8 cellular contexts compared by ENCODE assay signal in the genomic region with DNA sequence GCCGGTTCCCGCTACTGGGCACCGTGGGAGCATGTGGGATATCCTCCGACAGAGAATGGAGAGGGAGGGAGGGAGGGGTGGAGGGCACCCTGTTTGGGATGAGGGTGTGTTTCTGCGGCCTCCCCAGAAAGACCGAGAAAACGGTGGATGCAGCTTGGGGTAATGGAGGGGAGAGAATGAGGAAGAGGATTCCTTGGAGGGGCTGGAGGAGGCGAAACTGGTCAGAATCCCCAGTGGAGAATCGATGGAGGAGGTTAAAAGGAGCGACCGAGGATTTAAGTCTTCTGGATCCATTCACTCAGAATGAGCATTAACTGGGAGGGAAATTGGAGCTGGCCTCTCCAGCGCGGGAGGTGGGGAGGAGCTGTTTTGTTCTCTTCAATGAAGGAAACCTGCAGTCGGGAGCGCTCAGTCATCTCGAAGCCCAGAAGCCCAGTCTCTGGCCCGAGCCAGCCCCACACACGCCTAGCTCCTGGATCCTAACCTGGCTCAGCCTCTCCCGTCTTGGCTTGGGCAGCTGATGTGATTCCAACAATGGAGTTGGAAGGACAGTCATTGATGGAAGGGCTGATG. TPM values are rescaled to one million over a fixed set of nuclear protein-coding genes. Genes with fewer than 3 reads are reported as not detected.
A peak's percentile ranks its signal among the peaks of the same experiment; 100 is the strongest.
DNase-seq lines count a peak whose midpoint lies in the region; ATAC-seq and TF ChIP-seq lines count a peak whose summit lies in the region.

No MANE protein-coding gene starts in this region.

- H3K4me3 ChIP-seq in BJ (ENCODE audit: low read depth, low read length) (peak overlapping the region; percentile 63), parathyroid adenoma (ENCODE audit: low read depth, low read length) (peak overlapping the region; percentile 80)

- DNase-seq in BJ (ENCODE audit: low read depth) (no peak), HT-29 (ENCODE audit: low spot score) (peak; percentile 9), Right ventricle myocardium superior (no peak), MV-4-11 (lab: John Stamatoyannopoulos, UW) (no peak)
- DNase-seq in activated CD8-positive, alpha-beta T cell treated with anti-CD3 and anti-CD28 coated beads, Interleukin-2, amount 10 ng/mL, durations not matched to agents 7 days and 5 days, result no peak
- DNase-seq in stimulated activated CD4-positive, alpha-beta T cell treated with anti-CD3 and anti-CD28 coated beads, Interleukin-2, amount 100 ng/mL, for 48 hours, result no peak
- DNase-seq in activated CD4-positive, alpha-beta T cell treated with anti-CD3 and anti-CD28 coated beads, Interleukin-2, amount 50 U/mL, for 1 hour, result no peak

- no peak for ATAC-seq in activated CD8-positive, alpha-beta T cell treated with anti-CD3 and anti-CD28 coated beads, Interleukin-2, amount 10 ng/mL, durations not matched to agents 7 days and 5 days
- ATAC-seq in Right ventricle myocardium superior (ENCODE audit: poor library complexity), result peak; percentile 12

- H3K27me3 Mint-ChIP-seq in activated CD8-positive, alpha-beta T cell treated with anti-CD3 and anti-CD28 coated beads, Interleukin-2, amount 10 ng/mL, durations not matched to agents 7 days and 5 days (ENCODE audit: low read depth), result peaks cover 18% of the 10 kb centered on the region

- POLR2A ChIA-PET in BJ (lab: Charles Lee), result no interaction called here
- POLR2A ChIA-PET in activated CD8-positive, alpha-beta T cell treated with anti-CD3 and anti-CD28 coated beads, Interleukin-2, amount 10 ng/mL, durations not matched to agents 7 days and 5 days (lab: Charles Lee), result interaction anchor here (1.1 kb wide), 1 partner anchor 75 kb away, joined by 5 read pairs; a partner anchor contains a TSS

- H3K36me3 ChIP-seq in BJ (ENCODE audit: control insufficient read depth, insufficient read depth, low read length), result no peaks in the 10 kb centered on the region
- H3K36me3 ChIP-seq in parathyroid adenoma (ENCODE audit: control insufficient read depth, insufficient read depth, low read length), result no peaks in the 10 kb centered on the region

- peak overlapping the region; percentile 93 for H3K27ac ChIP-seq in parathyroid adenoma

- H3K9ac ChIP-seq in parathyroid adenoma, result peak overlapping the region; percentile 62

- no peaks in the 10 kb centered on the region for H3K9me3 Mint-ChIP-seq in activated CD8-positive, alpha-beta T cell treated with anti-CD3 and anti-CD28 coated beads, Interleukin-2, amount 10 ng/mL, durations not matched to agents 7 days and 5 days (ENCODE audit: insufficient read depth)

- H3K9me3 ChIP-seq in parathyroid adenoma (ENCODE audit: control insufficient read depth, low read length), result no peaks in the 10 kb centered on the region

- H3K4me3 Mint-ChIP-seq in activated CD8-positive, alpha-beta T cell treated with anti-CD3 and anti-CD28 coated beads, Interleukin-2, amount 10 ng/mL, durations not matched to agents 7 days and 5 days, result peak overlapping the region; percentile 80

- peaks cover 16% of the 10 kb centered on the region for H3K79me2 ChIP-seq in parathyroid adenoma

- peaks cover 34% of the 10 kb centered on the region for H3K4me1 Mint-ChIP-seq in activated CD8-positive, alpha-beta T cell treated with anti-CD3 and anti-CD28 coated beads, Interleukin-2, amount 10 ng/mL, durations not matched to agents 7 days and 5 days (ENCODE audit: low read depth)

- H3K27ac Mint-ChIP-seq in activated CD8-positive, alpha-beta T cell treated with anti-CD3 and anti-CD28 coated beads, Interleukin-2, amount 10 ng/mL, durations not matched to agents 7 days and 5 days, result peak overlapping the region; percentile 60

- H3K36me3 Mint-ChIP-seq in activated CD8-positive, alpha-beta T cell treated with anti-CD3 and anti-CD28 coated beads, Interleukin-2, amount 10 ng/mL, durations not matched to agents 7 days and 5 days (ENCODE audit: low read depth), result no peaks in the 10 kb centered on the region

- CTCF ChIA-PET in BJ (lab: Yijun Ruan, JAX), result interaction anchor here (0.7 to 8.2 kb wide), 6 partner anchors 20 to 757 kb away, joined by 3 to 105 read pairs (median 5); a partner anchor contains a TSS
- CTCF ChIA-PET in activated CD8-positive, alpha-beta T cell treated with anti-CD3 and anti-CD28 coated beads, Interleukin-2, amount 10 ng/mL, durations not matched to agents 7 days and 5 days (lab: Charles Lee), result interaction anchor here (0.8 to 4.7 kb wide), 7 partner anchors 14 to 83 kb away, joined by 3 to 143 read pairs (median 5); a partner anchor contains a TSS

- no peak for TF ChIP-seq CTCF in BJ (IDR thresholded peaks at IDR 0.05; ENCODE audit: insufficient read depth, low read depth, low read length)
- TF ChIP-seq CTCF in parathyroid adenoma (IDR thresholded peaks at IDR 0.05), result no peak

- intact Hi-C loops in Right ventricle myocardium superior (cut with DNase I), result no loop called here

- H3K4me1 ChIP-seq in parathyroid adenoma, result peaks cover 23% of the 10 kb centered on the region

- peak overlapping the region; percentile 81 for H2AFZ ChIP-seq in parathyroid adenoma

- H3K27me3 ChIP-seq in BJ (ENCODE audit: control insufficient read depth, insufficient read depth, low read length) (no peaks in the 10 kb centered on the region), parathyroid adenoma (ENCODE audit: control insufficient read depth, insufficient read depth, low read length) (no peaks in the 10 kb centered on the region)

- H3K4me2 ChIP-seq in parathyroid adenoma (ENCODE audit: low read length), result peak overlapping the region; percentile 75

RNA-seq across cellular contexts. Expression of a gene that starts 0.6 kb away (rescaled TPM):
- polyA plus RNA-seq in BJ (2011; rRNA removed), result 7.0 and 7.7 TPM in 2 replicates
- polyA minus RNA-seq in BJ (2011; rRNA and poly(A)+ RNA removed), result 7.6 and 15.7 TPM in 2 replicates
- total RNA-seq in HT-29 (2014; rRNA removed; shearing (Covaris generic)), result 4.4 and 4.5 TPM in 2 replicates
- 1 to 10 TPM; 1.6 to 2.3 TPM for total RNA-seq in activated CD8-positive, alpha-beta T cell treated with anti-CD3 and anti-CD28 coated beads, Interleukin-2, amount 10 ng/mL, durations not matched to agents 7 days and 5 days
- 0.75 TPM for total RNA-seq in Right ventricle myocardium superior

RNA-seq across cellular contexts. Expression of a gene that starts 20.2 kb away (rescaled TPM):
- 18.3 and 19.0 TPM in 2 replicates for polyA plus RNA-seq in BJ (2011; rRNA removed)
- polyA minus RNA-seq in BJ (2011; rRNA and poly(A)+ RNA removed), result 5.4 and 8.7 TPM in 2 replicates
- total RNA-seq in HT-29 (2014; rRNA removed; shearing (Covaris generic)), result 10.9 and 12.1 TPM in 2 replicates
- 10 to 100 TPM; 14.8 to 17.5 TPM for total RNA-seq in activated CD8-positive, alpha-beta T cell treated with anti-CD3 and anti-CD28 coated beads, Interleukin-2, amount 10 ng/mL, durations not matched to agents 7 days and 5 days
- total RNA-seq in Right ventricle myocardium superior, result 12.0 TPM

RNA-seq across cellular contexts. Expression of a gene that starts 54.1 kb away (rescaled TPM):
- polyA plus RNA-seq in BJ (2011; rRNA removed), result 66.2 and 94.0 TPM in 2 replicates
- polyA minus RNA-seq in BJ (2011; rRNA and poly(A)+ RNA removed), result 33.1 and 38.9 TPM in 2 replicates
- 30.6 and 54.7 TPM in 2 replicates for total RNA-seq in HT-29 (2014; rRNA removed; shearing (Covaris generic))
- total RNA-seq in activated CD8-positive, alpha-beta T cell treated with anti-CD3 and anti-CD28 coated beads, Interleukin-2, amount 10 ng/mL, durations not matched to agents 7 days and 5 days, result 10 to 100 TPM; 69.6 to 70.6 TPM
- 113 TPM for total RNA-seq in Right ventricle myocardium superior
